1 cellular context compared by ENCODE assay signal in the genomic region with DNA sequence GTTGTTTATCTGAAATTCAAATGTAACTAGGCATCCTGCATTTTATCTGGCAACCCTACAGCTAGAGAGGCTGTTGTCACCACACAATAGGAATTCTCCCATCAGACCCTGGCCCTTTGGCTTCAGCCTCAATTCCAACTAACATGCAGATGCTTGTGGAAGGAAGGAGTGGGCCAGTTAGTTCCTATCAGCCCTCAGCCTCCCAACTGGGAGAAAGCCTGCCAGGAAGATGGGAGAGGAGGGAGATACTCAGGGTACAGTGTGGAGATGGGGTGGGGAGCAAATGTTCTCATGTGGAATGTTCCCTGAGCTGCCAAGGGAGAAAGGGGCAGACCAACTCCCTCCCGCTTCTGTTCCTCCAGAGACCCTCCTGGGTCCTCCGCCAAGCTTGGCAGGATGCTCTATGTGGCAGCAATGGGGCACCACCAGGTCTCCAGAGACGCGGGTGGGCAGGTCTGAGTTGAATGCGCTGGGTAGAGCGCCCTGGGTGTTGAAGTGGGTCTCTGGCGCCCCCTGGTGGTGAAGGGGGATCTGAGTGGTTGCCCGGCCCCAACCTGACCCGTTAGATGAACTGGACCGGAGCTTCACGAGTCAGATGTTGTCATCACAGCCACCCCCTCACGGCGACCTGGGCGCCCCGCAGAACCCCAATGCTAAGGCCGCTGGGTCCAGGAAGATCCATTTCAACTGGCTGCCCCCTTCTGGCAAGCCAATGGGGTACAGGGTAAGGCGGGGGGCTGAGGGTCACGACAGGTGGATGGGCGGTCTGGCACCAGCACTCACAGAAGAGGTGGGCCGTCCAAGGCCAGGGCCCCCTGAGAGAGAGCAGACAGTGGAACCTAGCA.
A peak's percentile ranks its signal among the peaks of the same experiment; 100 is the strongest.
TF ChIP-seq lines count a peak whose summit lies in the region.

No MANE protein-coding gene starts in this region.

TF ChIP-seq in IMR-90, 13 proteins besides CTCF, POLR2A, EP300 and RAD21:
- TF ChIP-seq RCOR1 (IDR thresholded peaks at IDR 0.05; ENCODE audit: insufficient replicate concordance, low read length) = no peak
- TF ChIP-seq, protein P1, sequence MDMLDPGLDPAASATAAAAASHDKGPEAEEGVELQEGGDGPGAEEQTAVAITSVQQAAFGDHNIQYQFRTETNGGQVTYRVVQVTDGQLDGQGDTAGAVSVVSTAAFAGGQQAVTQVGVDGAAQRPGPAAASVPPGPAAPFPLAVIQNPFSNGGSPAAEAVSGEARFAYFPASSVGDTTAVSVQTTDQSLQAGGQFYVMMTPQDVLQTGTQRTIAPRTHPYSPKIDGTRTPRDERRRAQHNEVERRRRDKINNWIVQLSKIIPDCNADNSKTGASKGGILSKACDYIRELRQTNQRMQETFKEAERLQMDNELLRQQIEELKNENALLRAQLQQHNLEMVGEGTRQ (IDR thresholded peaks at IDR 0.05; ENCODE audit: low read depth, low read length) = no peak
- TF ChIP-seq SMC3 (IDR thresholded peaks at IDR 0.05; ENCODE audit: low read depth, low read length) = peak; percentile 63
